16 cellular contexts compared by ENCODE assay signal in the genomic region with DNA sequence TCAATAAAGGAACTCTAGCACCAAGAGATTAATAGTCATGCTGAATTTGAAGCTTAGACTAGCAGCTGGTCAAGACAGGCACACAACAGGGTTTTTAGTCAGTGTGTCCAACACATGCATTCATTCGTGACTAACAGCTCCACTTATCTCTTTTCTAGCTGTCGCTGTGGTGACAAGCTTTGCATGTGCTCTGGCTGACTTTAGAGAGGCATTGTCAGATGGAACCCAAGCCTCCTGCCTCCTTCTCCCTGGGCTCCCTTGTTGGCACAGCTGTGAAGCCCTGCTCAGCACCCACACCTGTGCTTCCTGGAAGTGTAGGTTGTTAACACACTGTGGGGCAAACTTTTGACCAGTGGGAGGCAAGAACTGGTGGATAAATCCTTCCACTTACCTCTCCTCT.
"Had no signal": no experiment of that assay in that cellular context is flagged by ENCODE, and none has a peak within 500 bp of the region (broad histone marks: within the 10 kb centered on the region; RNA-seq: fewer than 3 reads in every experiment).

No MANE protein-coding gene starts in this region.

- DNase-seq: activated CD4-positive, alpha-beta T cell treated with anti-CD3 and anti-CD28 coated beads for 1 hour; activated CD4-positive, alpha-beta T cell treated with anti-CD3 and anti-CD28 coated beads, Interleukin-2, amount 50 U/mL, for 48 hours; activated naive CD4-positive, alpha-beta T cell treated with anti-CD3 and anti-CD28 coated beads, Interleukin-2, amount 10 ng/mL, durations not matched to agents 7 days and 5 days; effector memory CD8-positive, alpha-beta T cell; foreskin keratinocyte; mesendoderm; nephron progenitor cell; occipital lobe; stimulated activated CD4-positive, alpha-beta T cell treated with anti-CD3 and anti-CD28 coated beads, Interleukin-15, amount 100 ng/mL, for 24 hours; stimulated activated CD4-positive, alpha-beta T cell treated with anti-CD3 and anti-CD28 coated beads, Interleukin-4, amount 100 ng/mL, for 1 hour; stimulated activated naive CD4-positive, alpha-beta T cell; trophoblast cell had no signal

- H3K27me3 ChIP-seq: ascending aorta, breast epithelium had no signal

- H3K27ac ChIP-seq: ascending aorta, breast epithelium, foreskin keratinocyte, skin epidermis, VCaP had no signal

- H3K4me3 ChIP-seq: ascending aorta, breast epithelium, skin epidermis had no signal

- H3K9me3 ChIP-seq: ascending aorta, breast epithelium had no signal

- H3K36me3 ChIP-seq: ascending aorta, breast epithelium had no signal

- ATAC-seq: effector memory CD8-positive, alpha-beta T cell; foreskin keratinocyte had no signal

- H3K4me1 ChIP-seq: ascending aorta, breast epithelium, foreskin keratinocyte had no signal
